ENCODE assay signal across 19 cellular contexts in the genomic region with DNA sequence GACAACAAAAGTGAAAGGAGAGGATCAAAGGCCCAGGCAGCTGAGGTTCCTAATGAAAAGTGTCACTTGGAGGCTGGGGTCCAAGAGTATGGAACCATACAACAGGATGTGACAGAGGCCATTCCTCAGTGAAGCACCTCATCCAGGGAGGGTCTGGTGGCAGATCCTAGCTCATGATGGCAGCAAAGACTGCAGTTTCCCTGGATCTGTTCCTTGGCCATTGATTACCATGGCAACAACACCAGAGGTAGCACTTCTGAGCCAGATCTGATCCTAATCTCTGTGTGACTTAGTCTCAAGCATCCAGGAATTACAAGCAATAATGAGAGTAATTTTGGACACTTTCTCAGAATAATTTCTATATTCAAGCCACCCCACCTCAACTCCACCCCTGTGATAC. TPM values are rescaled to one million over a fixed set of nuclear protein-coding genes. Genes with fewer than 3 reads are reported as not detected.
DNase-seq lines count a peak whose midpoint lies in the region; TF ChIP-seq lines count a peak whose summit lies in the region.
"Had no signal": no experiment of that assay in that cellular context is flagged by ENCODE, and none has a peak within 500 bp of the region (broad histone marks: within the 10 kb centered on the region; RNA-seq: fewer than 3 reads in every experiment).

No MANE protein-coding gene starts in this region.

- H3K27ac Mint-ChIP-seq in MCF 10A (ENCODE audit: low read depth, unreplicated experiment) (no peak overlapping the region), nephron progenitor cell (no peak overlapping the region)
- H3K27ac Mint-ChIP-seq: CD8-positive, alpha-beta memory T cell; nephron; stimulated activated naive CD8-positive, alpha-beta T cell treated with anti-CD3 and anti-CD28 coated beads, Interleukin-15, amount 100 ng/mL, for 72 hours had no signal

- H3K79me1 ChIP-seq in mesenchymal stem cell (replicated peaks; ENCODE audit: low read length, poor library complexity, severe bottlenecking), result no peaks in the 10 kb centered on the region

- H3K9ac ChIP-seq in mammary epithelial cell (ENCODE audit: insufficient read depth, low read length), result no peak overlapping the region
- no peak overlapping the region for H3K9ac ChIP-seq in NT2/D1 (ENCODE audit: insufficient read length, low read depth)
- H3K9ac ChIP-seq in mesenchymal stem cell (ENCODE audit: low read length), result no peak overlapping the region

- H3K9me3 Mint-ChIP-seq in MCF 10A (ENCODE audit: unreplicated experiment) (no peaks in the 10 kb centered on the region), nephron progenitor cell (no peaks in the 10 kb centered on the region)
- H3K9me3 Mint-ChIP-seq: CD8-positive, alpha-beta memory T cell; nephron; stimulated activated naive CD8-positive, alpha-beta T cell treated with anti-CD3 and anti-CD28 coated beads, Interleukin-15, amount 100 ng/mL, for 72 hours had no signal

- no peaks in the 10 kb centered on the region for H3K79me2 ChIP-seq in mammary epithelial cell (ENCODE audit: insufficient read depth, low read length)

- H3K4me1 Mint-ChIP-seq in MCF 10A (ENCODE audit: insufficient read depth, unreplicated experiment), result peaks cover 14% of the 10 kb centered on the region
- H3K4me1 Mint-ChIP-seq in nephron progenitor cell, result peaks cover 4% of the 10 kb centered on the region
- H3K4me1 Mint-ChIP-seq: CD8-positive, alpha-beta memory T cell; nephron; stimulated activated naive CD8-positive, alpha-beta T cell treated with anti-CD3 and anti-CD28 coated beads, Interleukin-15, amount 100 ng/mL, for 72 hours had no signal

- in situ Hi-C loops in mammary epithelial cell (cut with MboI; ENCODE audit: low sequenced_read_pairs in 2 of 2), result no loop called here

- H3K36me3 ChIP-seq in mammary epithelial cell (ENCODE audit: insufficient read depth, low read length), result no peaks in the 10 kb centered on the region
- no peaks in the 10 kb centered on the region for H3K36me3 ChIP-seq in NT2/D1 (ENCODE audit: insufficient read depth, insufficient read length, low read length)
- H3K36me3 ChIP-seq in mesenchymal stem cell (ENCODE audit: control insufficient read depth in 1 of 2, insufficient read depth in 2 of 2, low read depth in 1 of 2, low read length in 2 of 2), result no peaks in the 10 kb centered on the region
- no peaks in the 10 kb centered on the region for H3K36me3 ChIP-seq in tibial artery

- no TSS peak for BruUV-seq in MCF 10A (replicated peaks; lab: Mats Ljungman, UMichigan)
- no TSS peak for BruUV-seq in mammary epithelial cell (replicated peaks; lab: Mats Ljungman, UMichigan)

- H2BK15ac ChIP-seq in mesenchymal stem cell (ENCODE audit: low read depth, poor library complexity, severe bottlenecking), result no peak overlapping the region

- no peak overlapping the region for H3K23ac ChIP-seq in mesenchymal stem cell (ENCODE audit: low read length in 2 of 2)

- POLR2A ChIA-PET in MCF 10A (lab: Yijun Ruan, JAX), result interaction anchor here (0.5 to 2.7 kb wide), 5 partner anchors 11 to 114 kb away, joined by 3 to 10 read pairs (median 3); no protein-coding TSS in a partner anchor

- H2AK5ac ChIP-seq in mesenchymal stem cell (ENCODE audit: low read length, severe bottlenecking), result no peak overlapping the region

- H4K91ac ChIP-seq in mesenchymal stem cell (ENCODE audit: low read length), result no peak overlapping the region

- no peaks in the 10 kb centered on the region for H4K20me1 ChIP-seq in mammary epithelial cell (ENCODE audit: insufficient read depth, low read length)

- intact Hi-C loops in MCF 10A (cut with micrococcal nuclease) (no loop called here), mammary epithelial cell (cut with micrococcal nuclease) (no loop called here), tibial artery (cut with DNase I; ENCODE audit: low total_unique reads) (no loop called here)

- H3K27me3 Mint-ChIP-seq in MCF 10A (ENCODE audit: insufficient read depth, unreplicated experiment), result no peaks in the 10 kb centered on the region
- H3K27me3 Mint-ChIP-seq in nephron progenitor cell (ENCODE audit: low read depth, poor library complexity), result peaks cover 22% of the 10 kb centered on the region

- H3K4me2 ChIP-seq in mammary epithelial cell (ENCODE audit: insufficient read depth, low read depth, low read length) (no peak overlapping the region), mesenchymal stem cell (ENCODE audit: low read length, poor library complexity, severe bottlenecking) (no peak overlapping the region)

- dilution Hi-C loops in mammary epithelial cell (cut with HindIII; ENCODE audit: low sequenced_read_pairs), result loop anchor here (5.0 kb wide), 1 partner anchor 42 kb away; no protein-coding TSS in a partner anchor

- no peak for TF ChIP-seq CTCF in MCF 10A (IDR thresholded peaks at IDR 0.05; ENCODE audit: unreplicated experiment)
- TF ChIP-seq CTCF in mammary epithelial cell (conservative IDR thresholded peaks at IDR 0.05 in 1 of 2, IDR thresholded peaks at IDR 0.05 in 1 of 2; ENCODE audit: extremely low read depth in 1 of 2, insufficient read depth in 1 of 2, low read depth in 1 of 2, low read length in 2 of 2), result no peak
- TF ChIP-seq CTCF in epithelial cell of proximal tubule (conservative IDR thresholded peaks at IDR 0.05; ENCODE audit: low read depth, low read length), result peak; percentile 15
- no peak for TF ChIP-seq CTCF in nephron progenitor cell (IDR thresholded peaks at IDR 0.05)
- TF ChIP-seq CTCF in tibial artery (IDR thresholded peaks at IDR 0.05), result no peak

- H2BK12ac ChIP-seq in mesenchymal stem cell (ENCODE audit: low read length in 2 of 2), result no peak overlapping the region

- no peaks in the 10 kb centered on the region for H3K9me3 ChIP-seq in mammary epithelial cell (replicated peaks; ENCODE audit: insufficient read depth, low read length)
- H3K9me3 ChIP-seq in NT2/D1 (ENCODE audit: insufficient read depth, low read length), result no peaks in the 10 kb centered on the region
- no peaks in the 10 kb centered on the region for H3K9me3 ChIP-seq in mesenchymal stem cell (ENCODE audit: control insufficient read depth, low read length)
- no peaks in the 10 kb centered on the region for H3K9me3 ChIP-seq in tibial artery

- H4K8ac ChIP-seq in mesenchymal stem cell (ENCODE audit: low read length), result no peak overlapping the region

- peak; percentile 34 for DNase-seq in MCF 10A (ENCODE audit: unreplicated experiment)
- DNase-seq in mammary epithelial cell, result no peak
- peak; percentile 25 for DNase-seq in NT2/D1 (ENCODE audit: low read depth, low spot score)
- DNase-seq in epithelial cell of proximal tubule (ENCODE audit: low read depth), result no peak
- no peak for DNase-seq in mesenchymal stem cell
- DNase-seq in nephron progenitor cell, result no peak
- DNase-seq in tibial artery, result no peak
- DNase-seq in HCEC 1CT, result no peak
- DNase-seq: activated CD4-positive, CD25-positive, alpha-beta regulatory T cell treated with anti-CD3 and anti-CD28 coated beads, Interleukin-2, amount 50 U/mL, for 72 hours; CD8-positive, alpha-beta memory T cell; central memory CD4-positive, alpha-beta T cell; NCI-H2171 treated with DMSO at 0.1 percent for 48 hours; retina; Right ventricle myocardium superior; stimulated activated naive CD8-positive, alpha-beta T cell treated with anti-CD3 and anti-CD28 coated beads, Interleukin-15, amount 100 ng/mL, for 72 hours had no signal

- H3K36me3 Mint-ChIP-seq in MCF 10A (ENCODE audit: insufficient read depth, unreplicated experiment) (no peaks in the 10 kb centered on the region), nephron progenitor cell (ENCODE audit: low read depth) (no peaks in the 10 kb centered on the region)
- H3K36me3 Mint-ChIP-seq: CD8-positive, alpha-beta memory T cell had no signal

- H3K4me3 ChIP-seq in mammary epithelial cell (replicated peaks in 1 of 3; ENCODE audit: insufficient read depth in 1 of 3, low read depth in 2 of 3, low read length in 3 of 3), result no peak overlapping the region
- H3K4me3 ChIP-seq in NT2/D1 (ENCODE audit: insufficient read length, low read depth), result no peak overlapping the region
- H3K4me3 ChIP-seq in epithelial cell of proximal tubule (ENCODE audit: low read depth, low read length), result no peak overlapping the region
- no peak overlapping the region for H3K4me3 ChIP-seq in mesenchymal stem cell (ENCODE audit: insufficient read depth in 1 of 2, low read depth in 1 of 2, low read length in 2 of 2)
- no peak overlapping the region for H3K4me3 ChIP-seq in tibial artery
- H3K4me3 ChIP-seq: lung had no signal

- H2AFZ ChIP-seq in mammary epithelial cell (ENCODE audit: low read depth, low read length) (no peak overlapping the region), mesenchymal stem cell (ENCODE audit: low read depth, low read length) (no peak overlapping the region)

- H3K27ac ChIP-seq in mammary epithelial cell (ENCODE audit: insufficient read depth, low read depth, low read length) (no peak overlapping the region), mesenchymal stem cell (ENCODE audit: low read length, poor library complexity, severe bottlenecking) (no peak overlapping the region), tibial artery (no peak overlapping the region)

- CTCF ChIA-PET in MCF 10A (lab: Yijun Ruan, JAX) (interaction anchor here (0.9 to 3.7 kb wide), 10 partner anchors 10 to 384 kb away, joined by 3 to 41 read pairs (median 10); no protein-coding TSS in a partner anchor), mammary epithelial cell (lab: Charles Lee; ENCODE audit: low non-redundant PET) (interaction anchor here (0.6 kb wide), 1 partner anchor 340 kb away, joined by 3 read pairs; no protein-coding TSS in a partner anchor)

- H3K27me3 ChIP-seq in mammary epithelial cell (ENCODE audit: insufficient read depth, low read length) (no peaks in the 10 kb centered on the region), NT2/D1 (ENCODE audit: insufficient read depth, insufficient read length) (no peaks in the 10 kb centered on the region), mesenchymal stem cell (ENCODE audit: control insufficient read depth in 1 of 2, insufficient read depth in 1 of 2, low read length in 2 of 2) (no peaks in the 10 kb centered on the region), tibial artery (no peaks in the 10 kb centered on the region)

- no peak overlapping the region for H3K4me3 Mint-ChIP-seq in MCF 10A (ENCODE audit: unreplicated experiment)
- no peak overlapping the region for H3K4me3 Mint-ChIP-seq in nephron progenitor cell
- H3K4me3 Mint-ChIP-seq: CD8-positive, alpha-beta memory T cell; nephron; stimulated activated naive CD8-positive, alpha-beta T cell treated with anti-CD3 and anti-CD28 coated beads, Interleukin-15, amount 100 ng/mL, for 72 hours had no signal

- no peak overlapping the region for H3K18ac ChIP-seq in mesenchymal stem cell (ENCODE audit: low read depth in 1 of 2, low read length in 2 of 2)

- H3K14ac ChIP-seq in mesenchymal stem cell (ENCODE audit: low read length in 2 of 2), result no peak overlapping the region

- no peak overlapping the region for H3K4ac ChIP-seq in mesenchymal stem cell (ENCODE audit: low read depth in 1 of 2, low read length in 2 of 2)

- H3K4me1 ChIP-seq in mammary epithelial cell (ENCODE audit: insufficient read depth, low read length) (peaks cover 8% of the 10 kb centered on the region), NT2/D1 (ENCODE audit: insufficient read depth, insufficient read length) (no peaks in the 10 kb centered on the region), mesenchymal stem cell (ENCODE audit: control insufficient read depth, insufficient read depth, low read depth, low read length) (peaks cover 1% of the 10 kb centered on the region), tibial artery (no peaks in the 10 kb centered on the region)

- no peak overlapping the region for H2BK120ac ChIP-seq in mesenchymal stem cell (ENCODE audit: low read depth, low read length)

- no peak overlapping the region for H2BK5ac ChIP-seq in mesenchymal stem cell (ENCODE audit: low read depth, low read length, poor library complexity, severe bottlenecking)

RNA-seq across cellular contexts. Expression of a gene that starts 12.9 kb away (rescaled TPM):
- total RNA-seq in MCF 10A (2022) (0.74 TPM in 1 of 2 replicates, not detected in the other), mammary epithelial cell (not detected), epithelial cell of proximal tubule (not detected in 2 replicates)
- not detected for polyA plus RNA-seq in mammary epithelial cell
- polyA minus RNA-seq in mammary epithelial cell, result not detected
- not detected for polyA plus RNA-seq in mesenchymal stem cell (2013, experiment 1 of 2)
- not detected for polyA plus RNA-seq in mesenchymal stem cell (2013, experiment 2 of 2)
- total RNA-seq: CD8-positive, alpha-beta memory T cell; frontal cortex; Right ventricle myocardium superior had no signal
- polyA plus RNA-seq: AG04450; CD8-positive, alpha-beta memory T cell had no signal

RNA-seq across cellular contexts. Expression of a gene that starts 37.6 kb away (rescaled TPM):
- total RNA-seq in MCF 10A (2022) (115 and 152 TPM in 2 replicates), mammary epithelial cell (10 to 100 TPM; 54.0 to 55.0 TPM), epithelial cell of proximal tubule (36.3 and 41.5 TPM in 2 replicates)
- polyA plus RNA-seq in mammary epithelial cell, result 4.7 TPM
- 15.1 TPM for polyA minus RNA-seq in mammary epithelial cell
- polyA plus RNA-seq in mesenchymal stem cell (2013, experiment 1 of 2), result 20.9 TPM
- polyA plus RNA-seq in mesenchymal stem cell (2013, experiment 2 of 2), result 20.7 TPM

RNA-seq across cellular contexts. Expression of a gene that starts 37.6 kb away (rescaled TPM):
- 129 and 133 TPM in 2 replicates for total RNA-seq in MCF 10A (2022)
- 10 to 100 TPM; 57.3 to 74.3 TPM for total RNA-seq in mammary epithelial cell
- 46.9 TPM for polyA plus RNA-seq in mammary epithelial cell
- polyA minus RNA-seq in mammary epithelial cell, result 48.4 TPM
- 45.5 and 51.1 TPM in 2 replicates for total RNA-seq in epithelial cell of proximal tubule
- polyA plus RNA-seq in mesenchymal stem cell (2013, experiment 1 of 2), result 72.0 TPM
- 73.7 TPM for polyA plus RNA-seq in mesenchymal stem cell (2013, experiment 2 of 2)

Comparison
In these comparisons a context has a peak if more than half of its experiments do, and no peak if none do; other contexts are left out.
1. DNase-seq: peak in MCF 10A (single experiment) and NT2/D1 (single experiment); none in mammary epithelial cell (single experiment), epithelial cell of proximal tubule (single experiment), mesenchymal stem cell (single experiment), nephron progenitor cell (single experiment), tibial artery (0 of 2) and HCEC 1CT (single experiment).